1 cellular context compared by ENCODE assay signal in the genomic region with DNA sequence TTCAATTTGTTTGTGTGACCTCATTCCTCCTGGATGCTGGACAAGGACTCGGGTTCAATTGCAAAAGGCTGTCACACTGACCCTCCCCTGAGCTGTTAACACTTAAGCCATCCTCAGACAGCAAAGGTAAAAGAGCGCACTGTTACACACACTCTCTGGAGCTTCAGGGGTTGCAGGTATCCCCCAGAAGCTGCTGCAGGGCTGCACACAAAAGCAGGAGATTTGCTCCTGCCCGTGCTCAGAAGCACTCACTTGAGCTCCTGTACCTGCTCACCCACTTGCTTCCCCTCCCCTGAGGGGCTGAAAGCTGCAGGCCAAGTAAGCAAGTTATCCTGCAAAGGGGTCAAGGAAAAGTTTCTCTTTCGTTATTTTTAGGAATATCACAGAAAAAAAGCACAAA.
TF ChIP-seq lines count a peak whose summit lies in the region.

No MANE protein-coding gene starts in this region.

TF ChIP-seq in WTC11, 78 proteins besides CTCF, POLR2A, EP300 and RAD21 (continued from another document):
- TF ChIP-seq, protein P1, sequence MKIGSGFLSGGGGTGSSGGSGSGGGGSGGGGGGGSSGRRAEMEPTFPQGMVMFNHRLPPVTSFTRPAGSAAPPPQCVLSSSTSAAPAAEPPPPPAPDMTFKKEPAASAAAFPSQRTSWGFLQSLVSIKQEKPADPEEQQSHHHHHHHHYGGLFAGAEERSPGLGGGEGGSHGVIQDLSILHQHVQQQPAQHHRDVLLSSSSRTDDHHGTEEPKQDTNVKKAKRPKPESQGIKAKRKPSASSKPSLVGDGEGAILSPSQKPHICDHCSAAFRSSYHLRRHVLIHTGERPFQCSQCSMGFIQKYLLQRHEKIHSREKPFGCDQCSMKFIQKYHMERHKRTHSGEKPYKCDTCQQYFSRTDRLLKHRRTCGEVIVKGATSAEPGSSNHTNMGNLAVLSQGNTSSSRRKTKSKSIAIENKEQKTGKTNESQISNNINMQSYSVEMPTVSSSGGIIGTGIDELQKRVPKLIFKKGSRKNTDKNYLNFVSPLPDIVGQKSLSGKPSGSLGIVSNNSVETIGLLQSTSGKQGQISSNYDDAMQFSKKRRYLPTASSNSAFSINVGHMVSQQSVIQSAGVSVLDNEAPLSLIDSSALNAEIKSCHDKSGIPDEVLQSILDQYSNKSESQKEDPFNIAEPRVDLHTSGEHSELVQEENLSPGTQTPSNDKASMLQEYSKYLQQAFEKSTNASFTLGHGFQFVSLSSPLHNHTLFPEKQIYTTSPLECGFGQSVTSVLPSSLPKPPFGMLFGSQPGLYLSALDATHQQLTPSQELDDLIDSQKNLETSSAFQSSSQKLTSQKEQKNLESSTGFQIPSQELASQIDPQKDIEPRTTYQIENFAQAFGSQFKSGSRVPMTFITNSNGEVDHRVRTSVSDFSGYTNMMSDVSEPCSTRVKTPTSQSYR (CRISPR knock-in tag; IDR thresholded peaks at IDR 0.05) = no peak
- TF ChIP-seq, protein P2, sequence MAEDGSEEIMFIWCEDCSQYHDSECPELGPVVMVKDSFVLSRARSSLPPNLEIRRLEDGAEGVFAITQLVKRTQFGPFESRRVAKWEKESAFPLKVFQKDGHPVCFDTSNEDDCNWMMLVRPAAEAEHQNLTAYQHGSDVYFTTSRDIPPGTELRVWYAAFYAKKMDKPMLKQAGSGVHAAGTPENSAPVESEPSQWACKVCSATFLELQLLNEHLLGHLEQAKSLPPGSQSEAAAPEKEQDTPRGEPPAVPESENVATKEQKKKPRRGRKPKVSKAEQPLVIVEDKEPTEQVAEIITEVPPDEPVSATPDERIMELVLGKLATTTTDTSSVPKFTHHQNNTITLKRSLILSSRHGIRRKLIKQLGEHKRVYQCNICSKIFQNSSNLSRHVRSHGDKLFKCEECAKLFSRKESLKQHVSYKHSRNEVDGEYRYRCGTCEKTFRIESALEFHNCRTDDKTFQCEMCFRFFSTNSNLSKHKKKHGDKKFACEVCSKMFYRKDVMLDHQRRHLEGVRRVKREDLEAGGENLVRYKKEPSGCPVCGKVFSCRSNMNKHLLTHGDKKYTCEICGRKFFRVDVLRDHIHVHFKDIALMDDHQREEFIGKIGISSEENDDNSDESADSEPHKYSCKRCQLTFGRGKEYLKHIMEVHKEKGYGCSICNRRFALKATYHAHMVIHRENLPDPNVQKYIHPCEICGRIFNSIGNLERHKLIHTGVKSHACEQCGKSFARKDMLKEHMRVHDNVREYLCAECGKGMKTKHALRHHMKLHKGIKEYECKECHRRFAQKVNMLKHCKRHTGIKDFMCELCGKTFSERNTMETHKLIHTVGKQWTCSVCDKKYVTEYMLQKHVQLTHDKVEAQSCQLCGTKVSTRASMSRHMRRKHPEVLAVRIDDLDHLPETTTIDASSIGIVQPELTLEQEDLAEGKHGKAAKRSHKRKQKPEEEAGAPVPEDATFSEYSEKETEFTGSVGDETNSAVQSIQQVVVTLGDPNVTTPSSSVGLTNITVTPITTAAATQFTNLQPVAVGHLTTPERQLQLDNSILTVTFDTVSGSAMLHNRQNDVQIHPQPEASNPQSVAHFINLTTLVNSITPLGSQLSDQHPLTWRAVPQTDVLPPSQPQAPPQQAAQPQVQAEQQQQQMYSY (CRISPR knock-in tag; IDR thresholded peaks at IDR 0.05) = 0 out of 2 replicates have a peak, but pooled peaks have one; percentile 24
